13 cellular contexts compared by ENCODE assay signal in genomic region chr4:168622600-168622999, GRCh38.
"Had no signal": no experiment of that assay in that cellular context is flagged by ENCODE, and none has a peak within 500 bp of the region (broad histone marks: within the 10 kb centered on the region; RNA-seq: fewer than 3 reads in every experiment).

No MANE protein-coding gene starts in this region.

- H3K27ac Mint-ChIP-seq: activated CD4-positive, alpha-beta memory T cell treated with anti-CD3 and anti-CD28 coated beads for 36 hours; activated naive CD8-positive, alpha-beta T cell treated with anti-CD3 and anti-CD28 coated beads, Interleukin-2, amount 10 ng/mL, durations not matched to agents 7 days and 5 days; stimulated activated effector memory CD8-positive, alpha-beta T cell treated with anti-CD3 and anti-CD28 coated beads, Interleukin-12 subunit alpha, Interleukin-12 subunit beta, amount 100 ng/mL, for 72 hours had no signal

- H3K27ac ChIP-seq: colonic mucosa, lower lobe of right lung, tibial nerve had no signal

- H3K4me1 ChIP-seq: colonic mucosa, lower lobe of right lung, tibial nerve had no signal

- H3K4me3 Mint-ChIP-seq: activated CD4-positive, alpha-beta memory T cell treated with anti-CD3 and anti-CD28 coated beads for 36 hours; activated naive CD8-positive, alpha-beta T cell treated with anti-CD3 and anti-CD28 coated beads, Interleukin-2, amount 10 ng/mL, durations not matched to agents 7 days and 5 days; nephron; stimulated activated effector memory CD8-positive, alpha-beta T cell treated with anti-CD3 and anti-CD28 coated beads, Interleukin-12 subunit alpha, Interleukin-12 subunit beta, amount 100 ng/mL, for 72 hours had no signal

- H3K9me3 Mint-ChIP-seq: activated CD4-positive, alpha-beta memory T cell treated with anti-CD3 and anti-CD28 coated beads for 36 hours; activated naive CD8-positive, alpha-beta T cell treated with anti-CD3 and anti-CD28 coated beads, Interleukin-2, amount 10 ng/mL, durations not matched to agents 7 days and 5 days; nephron; stimulated activated effector memory CD8-positive, alpha-beta T cell treated with anti-CD3 and anti-CD28 coated beads, Interleukin-12 subunit alpha, Interleukin-12 subunit beta, amount 100 ng/mL, for 72 hours had no signal

- H3K4me3 ChIP-seq: colonic mucosa, lower lobe of right lung, mucosa of descending colon, tibial nerve had no signal

- H3K36me3 ChIP-seq: colonic mucosa, lower lobe of right lung, tibial nerve had no signal

- H3K27me3 ChIP-seq: colonic mucosa, tibial nerve had no signal

- H3K36me3 Mint-ChIP-seq: activated CD4-positive, alpha-beta memory T cell treated with anti-CD3 and anti-CD28 coated beads for 36 hours; activated naive CD8-positive, alpha-beta T cell treated with anti-CD3 and anti-CD28 coated beads, Interleukin-2, amount 10 ng/mL, durations not matched to agents 7 days and 5 days; stimulated activated effector memory CD8-positive, alpha-beta T cell treated with anti-CD3 and anti-CD28 coated beads, Interleukin-12 subunit alpha, Interleukin-12 subunit beta, amount 100 ng/mL, for 72 hours had no signal

- H3K9me3 ChIP-seq: colonic mucosa, lower lobe of right lung, mucosa of descending colon, tibial nerve had no signal

- H3K4me1 Mint-ChIP-seq: activated naive CD8-positive, alpha-beta T cell treated with anti-CD3 and anti-CD28 coated beads, Interleukin-2, amount 10 ng/mL, durations not matched to agents 7 days and 5 days; stimulated activated effector memory CD8-positive, alpha-beta T cell treated with anti-CD3 and anti-CD28 coated beads, Interleukin-12 subunit alpha, Interleukin-12 subunit beta, amount 100 ng/mL, for 72 hours had no signal

- DNase-seq: activated CD4-positive, alpha-beta memory T cell treated with anti-CD3 and anti-CD28 coated beads for 36 hours; activated CD4-positive, alpha-beta T cell treated with anti-CD3 and anti-CD28 coated beads for 1 hour; activated gamma-delta T cell; activated naive CD8-positive, alpha-beta T cell treated with anti-CD3 and anti-CD28 coated beads, Interleukin-2, amount 10 ng/mL, durations not matched to agents 7 days and 5 days; activated T-cell treated with anti-CD3 and anti-CD28 coated beads, Interleukin-2, amount 50 U/mL, for 48 hours; anterior cingulate cortex; colonic mucosa; hippocampal formation; lower lobe of right lung; mucosa of descending colon had no signal
